Comparison of ENCODE assay signal across 8 cellular contexts in genomic region chr3:196969001-196969659, GRCh38. TPM values are rescaled to one million over a fixed set of nuclear protein-coding genes. Genes with fewer than 3 reads are reported as not detected.
A peak's percentile ranks its signal among the peaks of the same experiment; 100 is the strongest.
DNase-seq lines count a peak whose midpoint lies in the region; ATAC-seq and TF ChIP-seq lines count a peak whose summit lies in the region.

No MANE protein-coding gene starts in this region.

- no peaks in the 10 kb centered on the region for H3K9me3 ChIP-seq in gastrocnemius medialis

- ATAC-seq in HG02870 (IDR thresholded peaks at IDR 0.05; ENCODE audit: unreplicated experiment) (peak; percentile 40), left cardiac atrium (peak; percentile 22 to 45), gastrocnemius medialis (peak; percentile 42 to 60)

- DNase-seq in GM13977 (ENCODE audit: low spot score) (peak; percentile 82), NOMO-1 treated with dmso at 0.1 percent for 144 hours (lab: John Stamatoyannopoulos, UW; ENCODE audit: unreplicated experiment) (peak; percentile 34), activated gamma-delta T cell treated with Interleukin-2 at 50 U/mL for 16 hours (peak; percentile 23), left cardiac atrium (no peak), gastrocnemius medialis (no peak), hepatic stellate cell (ENCODE audit: low spot score) (no peak)

- H3K27me3 ChIP-seq in gastrocnemius medialis, result no peaks in the 10 kb centered on the region

- TF ChIP-seq CTCF in 22Rv1 (IDR thresholded peaks at IDR 0.05), result no peak
- no peak for TF ChIP-seq CTCF in GM13977 (IDR thresholded peaks at IDR 0.05; ENCODE audit: extremely low read depth, insufficient read depth, missing control alignments)
- no peak for TF ChIP-seq CTCF in gastrocnemius medialis (IDR thresholded peaks at IDR 0.05 in 4 of 5, conservative IDR thresholded peaks at IDR 0.05 in 1 of 5)

- H3K4me1 ChIP-seq in gastrocnemius medialis, result peaks cover 0 to 9% of the 10 kb centered on the region in 2 donors

- H3K4me3 ChIP-seq in gastrocnemius medialis, result peak overlapping the region; percentile 78 to 97 (median 88)

- in situ Hi-C loops in GM13977 (cut with MboI; ENCODE audit: low pct_unique_long_range_greater_than_20kb, low sequenced_read_pairs, unreplicated experiment), result no loop called here
- in situ Hi-C loops in gastrocnemius medialis (cut with MboI; ENCODE audit: low sequenced_read_pairs in 4 of 4), result loop anchor here in 2 of 4 donors (10.0 to 25.0 kb wide), 2 partner anchors 107 to 134 kb away; partner anchors contain the start of gene SENP5 (in 1 of the 2)

- intact Hi-C loops in left cardiac atrium (cut with DNase I) (no loop called here), gastrocnemius medialis (cut with DNase I; ENCODE audit: low total_unique reads) (loop anchor here (1.0 kb wide), 1 partner anchor 27 kb away; the partner anchor contains the start of gene NCBP2)

- no peak for TF ChIP-seq POLR2A in gastrocnemius medialis (IDR thresholded peaks at IDR 0.05)

- H3K27ac ChIP-seq in 22Rv1 (peak overlapping the region; percentile 68), gastrocnemius medialis (peak overlapping the region; percentile 74 to 78 (median 77))

- no peaks in the 10 kb centered on the region for H3K36me3 ChIP-seq in gastrocnemius medialis

RNA-seq across cellular contexts. Expression of gene PIGZ, which starts 0.5 kb away (rescaled TPM):
- 1 to 10 TPM; 4.5 to 4.7 TPM for total RNA-seq in left cardiac atrium
- total RNA-seq in gastrocnemius medialis, result 1 to 10 TPM; 2.3 to 7.5 (median 5.1) TPM

RNA-seq across cellular contexts. Expression of gene NCBP2, which starts 26.8 kb away (rescaled TPM):
- total RNA-seq in left cardiac atrium (10 to 100 TPM; 33.6 to 41.0 TPM), gastrocnemius medialis (10 to 100 TPM; 23.4 to 29.9 (median 27.5) TPM)

Comparison
In these comparisons a context has a peak if more than half of its experiments do, and no peak if none do; other contexts are left out.
1. DNase-seq: peak in GM13977 (single experiment), NOMO-1 treated with dmso at 0.1 percent for 144 hours (single experiment) and activated gamma-delta T cell treated with Interleukin-2 at 50 U/mL for 16 hours (single experiment); none in left cardiac atrium (single experiment), gastrocnemius medialis (0 of 2) and hepatic stellate cell (single experiment).
2. Peak in every context shown above with its lines, with median percentiles within 50 percentile points of each other: ATAC-seq.